ENCODE assay signal across 14 cellular contexts in the genomic region with DNA sequence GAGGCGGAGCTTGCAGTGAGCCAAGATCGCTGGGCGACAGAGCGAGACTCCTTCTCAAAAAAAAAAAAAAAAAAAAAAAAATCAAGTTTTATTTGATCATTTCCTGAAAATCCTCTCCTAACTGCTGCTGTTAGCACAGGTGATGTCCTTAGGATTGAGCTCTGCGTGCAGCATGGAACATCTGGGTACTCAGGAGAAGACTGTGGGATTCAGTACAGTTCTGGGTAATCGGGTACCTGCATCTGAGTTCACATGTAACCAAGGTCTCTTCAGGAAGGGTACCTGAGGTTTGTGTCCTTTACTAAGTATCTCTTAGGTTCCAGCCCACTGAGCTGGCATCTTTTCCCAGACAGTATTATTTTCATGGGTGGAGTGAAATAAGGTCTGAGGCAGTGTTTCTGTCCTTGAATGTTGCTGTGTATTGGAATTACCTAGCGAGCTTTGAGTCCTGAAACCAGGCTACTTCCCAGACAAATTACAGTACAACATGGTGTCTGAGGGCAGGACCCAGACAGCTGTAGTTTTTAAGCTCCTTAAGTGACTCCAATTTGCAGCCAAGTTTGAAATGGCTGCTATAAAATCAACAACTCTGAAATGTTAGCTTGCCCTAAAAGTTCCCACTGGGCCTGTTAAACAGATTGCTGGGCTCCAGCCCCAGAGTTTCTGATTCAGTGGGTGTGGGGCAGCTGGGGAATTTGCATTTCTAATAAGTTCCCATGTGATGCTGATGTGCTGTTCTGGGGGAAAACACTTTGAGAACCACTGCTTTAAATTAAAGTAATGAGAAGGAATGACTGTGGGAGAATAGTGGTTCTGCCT.
DNase-seq lines count a peak whose midpoint lies in the region; ATAC-seq, FAIRE-seq and TF ChIP-seq lines count a peak whose summit lies in the region.
"Had no signal": no experiment of that assay in that cellular context is flagged by ENCODE, and none has a peak within 500 bp of the region (broad histone marks: within the 10 kb centered on the region; RNA-seq: fewer than 3 reads in every experiment).

No MANE protein-coding gene starts in this region.

- DNase-seq in NCI-H82 (lab: John Stamatoyannopoulos, UW) (peak; percentile 23), NCI-H82 treated with DMSO at 0.1 percent for 48 hours (lab: John Stamatoyannopoulos, UW; ENCODE audit: unreplicated experiment) (no peak), RCC 7860 (ENCODE audit: low spot score) (peak; percentile 33), fibroblast of villous mesenchyme (ENCODE audit: low read depth) (peak; percentile 32), urothelium cell line (ENCODE audit: low spot score) (peak; percentile 8), KG1 (lab: John Stamatoyannopoulos, UW) (no peak)
- DNase-seq in activated CD8-positive, alpha-beta memory T cell treated with anti-CD3 and anti-CD28 coated beads, Interleukin-2, amount 50 U/mL, for 48 hours, result no peak
- DNase-seq: Calu3; stimulated activated CD4-positive, alpha-beta T cell treated with anti-CD3 and anti-CD28 coated beads, Interleukin-12 subunit alpha, Interleukin-12 subunit beta, amount 100 ng/mL, for 4 hours had no signal

- no peak for TF ChIP-seq CTCF in fibroblast of villous mesenchyme (IDR thresholded peaks at IDR 0.05; ENCODE audit: insufficient read depth, low read depth, low read length)

- no peak overlapping the region for H3K4me3 ChIP-seq in fibroblast of villous mesenchyme (ENCODE audit: low read depth, low read length)
- H3K4me3 ChIP-seq: coronary artery, esophagus muscularis mucosa, suprapubic skin had no signal

- no peak for ATAC-seq in GM18520 (IDR thresholded peaks at IDR 0.05; ENCODE audit: unreplicated experiment)
- ATAC-seq: activated CD4-positive, CD25-positive, alpha-beta regulatory T cell treated with anti-CD3 and anti-CD28 coated beads, Interleukin-2, amount 50 U/mL, for 24 hours had no signal

- FAIRE-seq in RCC 7860 (lab: Jason Lieb, UNC) (peak; percentile 59), urothelium cell line (lab: Jason Lieb, UNC) (no peak)

Comparison
In these comparisons a context has a peak if more than half of its experiments do, and no peak if none do; other contexts are left out.
1. DNase-seq: peak in NCI-H82 (single experiment), RCC 7860 (single experiment), fibroblast of villous mesenchyme (single experiment) and urothelium cell line (single experiment); none in NCI-H82 treated with DMSO at 0.1 percent for 48 hours (single experiment), activated CD8-positive, alpha-beta memory T cell treated with anti-CD3 and anti-CD28 coated beads, Interleukin-2, amount 50 U/mL, for 48 hours (single experiment) and KG1 (single experiment).